7 cellular contexts compared by ENCODE assay signal in the genomic region with DNA sequence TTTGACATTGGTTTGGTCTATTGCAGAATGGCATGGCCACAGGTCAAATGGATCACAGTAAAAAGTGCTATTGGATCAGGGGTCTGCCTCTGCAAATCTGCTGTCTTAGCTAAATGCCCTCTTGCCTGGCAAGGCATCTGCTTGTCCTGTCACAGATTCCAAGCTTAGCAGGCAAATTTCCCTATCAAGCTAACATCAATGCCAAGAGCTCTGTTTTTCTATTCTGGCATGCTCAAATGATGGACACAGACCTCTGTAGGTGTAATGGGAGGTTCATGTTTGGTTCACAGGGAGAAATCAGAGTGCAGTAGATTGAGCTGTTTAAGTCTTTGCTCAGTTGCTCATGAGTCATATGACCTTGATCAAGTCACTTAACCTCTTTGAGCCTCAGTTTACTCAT. TPM values are rescaled to one million over a fixed set of nuclear protein-coding genes. Genes with fewer than 3 reads are reported as not detected.
"Had no signal": no experiment of that assay in that cellular context is flagged by ENCODE, and none has a peak within 500 bp of the region (broad histone marks: within the 10 kb centered on the region; RNA-seq: fewer than 3 reads in every experiment).

No MANE protein-coding gene starts in this region.

- H3K4me3 ChIP-seq: GM23248, K562 had no signal

- ATAC-seq: K562 had no signal

- H3K27ac ChIP-seq: GM23248 had no signal

- H3K9ac ChIP-seq: GM23248 had no signal

- H2AFZ ChIP-seq: GM23248 had no signal

- DNase-seq: GM23248, GOT3, H9, HCEC 1CT, IMR-90 had no signal

RNA-seq across cellular contexts. Expression of a gene that starts 54.8 kb away (rescaled TPM):
- total RNA-seq: GM23248, H9, HT-29, IMR-90 had no signal
- polyA plus RNA-seq: GM23248, IMR-90, K562 had no signal
